Comparison of ENCODE assay signal across 14 cellular contexts in the genomic region with DNA sequence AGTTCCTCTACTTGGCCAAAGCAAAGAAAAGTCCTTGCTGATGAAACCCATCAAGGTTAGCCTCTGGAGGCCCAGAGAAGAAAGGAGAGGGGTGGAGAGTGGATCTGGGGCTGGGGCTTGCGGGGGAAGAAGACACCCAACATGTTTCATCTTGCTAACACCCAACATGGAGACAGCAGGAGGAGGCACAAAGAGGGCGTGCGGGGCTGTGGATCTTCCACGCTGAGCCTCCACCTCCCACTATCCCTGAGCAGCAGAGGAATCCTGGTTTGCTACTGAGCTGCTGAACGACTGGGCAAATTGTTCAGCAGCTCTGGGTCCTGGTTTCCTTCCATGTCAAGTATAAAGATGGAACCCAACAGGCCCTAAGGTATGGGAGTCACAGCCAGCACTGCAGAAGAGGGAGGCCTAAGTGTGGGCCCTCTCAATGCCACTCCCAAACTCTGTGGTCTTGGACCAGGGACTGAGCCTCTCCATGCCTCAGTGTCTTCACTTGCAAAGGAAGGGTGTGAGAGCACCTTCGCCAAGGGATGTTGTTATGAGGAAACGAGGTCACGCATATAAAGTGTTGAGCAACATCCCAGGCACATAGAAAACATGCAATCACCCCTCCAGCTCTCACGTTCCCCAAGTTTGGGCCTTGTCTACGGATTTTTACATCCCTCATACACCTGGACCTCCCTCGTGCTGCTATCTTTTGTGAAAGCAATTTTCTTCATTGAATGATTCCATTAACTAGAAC.
DNase-seq lines count a peak whose midpoint lies in the region; ATAC-seq lines count a peak whose summit lies in the region.
"Had no signal": no experiment of that assay in that cellular context is flagged by ENCODE, and none has a peak within 500 bp of the region (broad histone marks: within the 10 kb centered on the region; RNA-seq: fewer than 3 reads in every experiment).

No MANE protein-coding gene starts in this region.

- H3K9me3 Mint-ChIP-seq in activated naive CD4-positive, alpha-beta T cell treated with anti-CD3 and anti-CD28 coated beads, Interleukin-2, amount 50 U/mL, for 72 hours: no peaks in the 10 kb centered on the region
- no peaks in the 10 kb centered on the region for H3K9me3 Mint-ChIP-seq in stimulated activated naive B cell treated with anti-CD40 and anti-IgM and Interleukin-4, amounts not matched to agents 10 μg/mL and 1 μg/mL and 100 μg/mL, for 72 hours

- no peak for ATAC-seq in activated naive CD4-positive, alpha-beta T cell treated with anti-CD3 and anti-CD28 coated beads, Interleukin-2, amount 50 U/mL, for 72 hours
- ATAC-seq in stimulated activated naive B cell treated with anti-CD40 and anti-IgM and Interleukin-4, amounts not matched to agents 10 μg/mL and 1 μg/mL and 100 μg/mL, for 72 hours (replicated peaks): no peak
- ATAC-seq in GM21529 (IDR thresholded peaks at IDR 0.05; ENCODE audit: unreplicated experiment): no peak

- H3K27ac ChIP-seq in effector memory CD4-positive, alpha-beta T cell (ENCODE audit: insufficient read depth, low read length, poor library complexity, severe bottlenecking): peak overlapping the region; percentile 43

- H3K27me3 ChIP-seq in effector memory CD4-positive, alpha-beta T cell (replicated peaks; ENCODE audit: control insufficient read depth, insufficient read depth, low read length, poor library complexity, severe bottlenecking): no peaks in the 10 kb centered on the region
- H3K27me3 ChIP-seq: testis had no signal

- peaks cover 61 to 98% of the 10 kb centered on the region in 2 donors for H3K4me1 Mint-ChIP-seq in stimulated activated naive B cell treated with anti-CD40 and anti-IgM and Interleukin-4, amounts not matched to agents 10 μg/mL and 1 μg/mL and 100 μg/mL, for 72 hours

- no peaks in the 10 kb centered on the region for H3K9me3 ChIP-seq in effector memory CD4-positive, alpha-beta T cell (ENCODE audit: control insufficient read depth, low read length)
- H3K9me3 ChIP-seq: testis had no signal

- H3K4me3 ChIP-seq in effector memory CD4-positive, alpha-beta T cell (ENCODE audit: insufficient read depth, low read depth, low read length, poor library complexity, severe bottlenecking): no peak overlapping the region
- H3K4me3 ChIP-seq: testis had no signal

- no peak for DNase-seq in activated naive CD4-positive, alpha-beta T cell treated with anti-CD3 and anti-CD28 coated beads, Interleukin-2, amount 50 U/mL, for 72 hours (ENCODE audit: low spot score in 2 of 2)
- DNase-seq in activated naive CD4-positive, alpha-beta T cell treated with Interleukin-2 at 50 U/mL for 16 hours: no peak
- DNase-seq in NOMO-1 (lab: John Stamatoyannopoulos, UW; ENCODE audit: unreplicated experiment in 2 of 2) (peak; percentile 33 to 41), glomerular visceral epithelial cell (ENCODE audit: extremely low spot score) (no peak), NCI-H1694 treated with DMSO at 0.1 percent for 48 hours (lab: John Stamatoyannopoulos, UW) (no peak)
- DNase-seq in effector memory CD4-positive, alpha-beta T cell: no peak
- DNase-seq in stimulated activated naive B cell treated with anti-CD40 and anti-IgM and Interleukin-4, amounts not matched to agents 10 μg/mL and 1 μg/mL and 100 μg/mL, for 72 hours: no peak
- DNase-seq: DMS153; effector CD4-positive, alpha-beta T cell; H7; mammary epithelial cell; NCI-H526; testis had no signal

- no peaks in the 10 kb centered on the region for H3K27me3 Mint-ChIP-seq in stimulated activated naive B cell treated with anti-CD40 and anti-IgM and Interleukin-4, amounts not matched to agents 10 μg/mL and 1 μg/mL and 100 μg/mL, for 72 hours

- H3K36me3 Mint-ChIP-seq in activated naive CD4-positive, alpha-beta T cell treated with anti-CD3 and anti-CD28 coated beads, Interleukin-2, amount 50 U/mL, for 72 hours: peaks cover 0 to 7% of the 10 kb centered on the region in 2 donors
- peaks cover 28 to 47% of the 10 kb centered on the region in 2 donors for H3K36me3 Mint-ChIP-seq in stimulated activated naive B cell treated with anti-CD40 and anti-IgM and Interleukin-4, amounts not matched to agents 10 μg/mL and 1 μg/mL and 100 μg/mL, for 72 hours

- H3K4me3 Mint-ChIP-seq in stimulated activated naive B cell treated with anti-CD40 and anti-IgM and Interleukin-4, amounts not matched to agents 10 μg/mL and 1 μg/mL and 100 μg/mL, for 72 hours: peak overlapping the region; percentile 63 to 77

- peaks cover 21% of the 10 kb centered on the region for H3K4me1 ChIP-seq in effector memory CD4-positive, alpha-beta T cell (ENCODE audit: control insufficient read depth, insufficient read depth, low read length, poor library complexity, severe bottlenecking)

- H3K36me3 ChIP-seq in effector memory CD4-positive, alpha-beta T cell (ENCODE audit: control insufficient read depth, insufficient read depth, low read length): no peaks in the 10 kb centered on the region

- H3K27ac Mint-ChIP-seq in activated naive CD4-positive, alpha-beta T cell treated with anti-CD3 and anti-CD28 coated beads, Interleukin-2, amount 50 U/mL, for 72 hours: peak overlapping the region; percentile 79 to 98
- H3K27ac Mint-ChIP-seq in stimulated activated naive B cell treated with anti-CD40 and anti-IgM and Interleukin-4, amounts not matched to agents 10 μg/mL and 1 μg/mL and 100 μg/mL, for 72 hours: peak overlapping the region; percentile 99

Comparison
In these comparisons a context has a peak if more than half of its experiments do, and no peak if none do; other contexts are left out.
1. DNase-seq: peak in NOMO-1 (2 of 2); none in activated naive CD4-positive, alpha-beta T cell treated with anti-CD3 and anti-CD28 coated beads, Interleukin-2, amount 50 U/mL, for 72 hours (0 of 2), activated naive CD4-positive, alpha-beta T cell treated with Interleukin-2 at 50 U/mL for 16 hours (single experiment), effector memory CD4-positive, alpha-beta T cell (0 of 3), stimulated activated naive B cell treated with anti-CD40 and anti-IgM and Interleukin-4, amounts not matched to agents 10 μg/mL and 1 μg/mL and 100 μg/mL, for 72 hours (single experiment), glomerular visceral epithelial cell (single experiment) and NCI-H1694 treated with DMSO at 0.1 percent for 48 hours (single experiment).